Comparison of ENCODE assay signal across 10 cellular contexts in genomic region chr6:27311806-27312145, GRCh38. TPM values are rescaled to one million over a fixed set of nuclear protein-coding genes. Genes with fewer than 3 reads are reported as not detected.
DNase-seq lines count a peak whose midpoint lies in the region; TF ChIP-seq lines count a peak whose summit lies in the region.
"Had no signal": no experiment of that assay in that cellular context is flagged by ENCODE, and none has a peak within 500 bp of the region (broad histone marks: within the 10 kb centered on the region; RNA-seq: fewer than 3 reads in every experiment).

No MANE protein-coding gene starts in this region.

- peak overlapping the region; percentile 82 for H3K4me3 Mint-ChIP-seq in T-helper 2 cell treated with Interferon-gamma antibody and Interleukin-4, amounts not matched to agents 5 μg/mL and 100 μg/mL, for 36 hours
- H3K4me3 Mint-ChIP-seq in activated naive CD8-positive, alpha-beta T cell: peak overlapping the region; percentile 83

- H3K9me3 Mint-ChIP-seq in T-helper 2 cell treated with Interferon-gamma antibody and Interleukin-4, amounts not matched to agents 5 μg/mL and 100 μg/mL, for 36 hours: no peaks in the 10 kb centered on the region
- H3K9me3 Mint-ChIP-seq in activated naive CD8-positive, alpha-beta T cell (ENCODE audit: low read depth): no peaks in the 10 kb centered on the region

- peaks cover 68% of the 10 kb centered on the region for H3K27me3 Mint-ChIP-seq in T-helper 2 cell treated with Interferon-gamma antibody and Interleukin-4, amounts not matched to agents 5 μg/mL and 100 μg/mL, for 36 hours (ENCODE audit: low read depth)
- peaks cover 54% of the 10 kb centered on the region for H3K27me3 Mint-ChIP-seq in activated naive CD8-positive, alpha-beta T cell

- peaks cover 5 to 15% (median 15%) of the 10 kb centered on the region in 6 donors for H3K4me1 ChIP-seq in spleen

- H3K27ac ChIP-seq in spleen: no peak overlapping the region

- H3K4me3 ChIP-seq in iPS-11a (ENCODE audit: low read depth, low read length) (peak overlapping the region; percentile 67), spleen (peak overlapping the region in 6 of 8 donors; percentile 43 to 75 (median 52))

- TF ChIP-seq CTCF in spleen (IDR thresholded peaks at IDR 0.05 in 8 of 11, conservative IDR thresholded peaks at IDR 0.05 in 3 of 11): no peak

- TF ChIP-seq POLR2A in spleen (IDR thresholded peaks at IDR 0.05): no peak

- H3K9me3 ChIP-seq in spleen: no peaks in the 10 kb centered on the region

- in situ Hi-C loops in KBM-7 (cut with MboI; ENCODE audit: low pct_unique_long_range_greater_than_20kb, low sequenced_read_pairs): no loop called here

- 17 to 33% (median 21%) methylated on average over 6 to 19 of the region's 19 CpGs for WGBS in spleen, 5 donors

- peaks cover 5% of the 10 kb centered on the region for H3K4me1 Mint-ChIP-seq in T-helper 2 cell treated with Interferon-gamma antibody and Interleukin-4, amounts not matched to agents 5 μg/mL and 100 μg/mL, for 36 hours (ENCODE audit: low read depth)
- peaks cover 9% of the 10 kb centered on the region for H3K4me1 Mint-ChIP-seq in activated naive CD8-positive, alpha-beta T cell (ENCODE audit: low read depth)

- intact Hi-C loops in spleen (cut with DNase I; ENCODE audit: low total_unique reads): no loop called here

- peaks cover 0 to 91% (median 53%) of the 10 kb centered on the region in 7 donors for H3K27me3 ChIP-seq in spleen (replicated peaks in 1 of 7)

- H3K27ac Mint-ChIP-seq in T-helper 2 cell treated with Interferon-gamma antibody and Interleukin-4, amounts not matched to agents 5 μg/mL and 100 μg/mL, for 36 hours: no peak overlapping the region
- no peak overlapping the region for H3K27ac Mint-ChIP-seq in activated naive CD8-positive, alpha-beta T cell

- H3K36me3 ChIP-seq in spleen: no peaks in the 10 kb centered on the region

- H3K36me3 Mint-ChIP-seq in T-helper 2 cell treated with Interferon-gamma antibody and Interleukin-4, amounts not matched to agents 5 μg/mL and 100 μg/mL, for 36 hours (ENCODE audit: low read depth): no peaks in the 10 kb centered on the region
- no peaks in the 10 kb centered on the region for H3K36me3 Mint-ChIP-seq in activated naive CD8-positive, alpha-beta T cell

- no peak for DNase-seq in T-helper 2 cell treated with Interferon-gamma antibody and Interleukin-4, amounts not matched to agents 5 μg/mL and 100 μg/mL, for 36 hours (ENCODE audit: low spot score)
- DNase-seq in T-helper 2 cell (no peak), spleen (no peak), KBM-7 (no peak), NCI-H2227 (lab: John Stamatoyannopoulos, UW; ENCODE audit: unreplicated experiment) (no peak)
- DNase-seq in stimulated activated CD4-positive, alpha-beta T cell treated with anti-CD3 and anti-CD28 coated beads, Interleukin-2, amount 100 ng/mL, for 48 hours: no peak
- DNase-seq: activated CD4-positive, CD25-positive, alpha-beta regulatory T cell treated with anti-CD3 and anti-CD28 coated beads, Interleukin-2, amount 50 U/mL, for 72 hours had no signal

RNA-seq across cellular contexts. Expression of gene POM121L2, which starts 0.3 kb away (rescaled TPM):
- total RNA-seq in spleen: not detected
- polyA plus RNA-seq in spleen: not detected
- total RNA-seq: A172 had no signal
